8 cellular contexts compared by ENCODE assay signal in genomic region chr16:46673320-46674013, GRCh38. TPM values are rescaled to one million over a fixed set of nuclear protein-coding genes. Genes with fewer than 3 reads are reported as not detected.
DNase-seq lines count a peak whose midpoint lies in the region; ATAC-seq and TF ChIP-seq lines count a peak whose summit lies in the region.

No MANE protein-coding gene starts in this region.

- H3K4me3 ChIP-seq in cardiac fibroblast (replicated peaks in 1 of 2; ENCODE audit: low read depth in 2 of 2, low read length in 2 of 2) = no peak overlapping the region

- peak; percentile 97 for TF ChIP-seq CTCF in cardiac fibroblast (IDR thresholded peaks at IDR 0.05; ENCODE audit: low read depth, low read length)

- H3K9me3 ChIP-seq in T-helper 17 cell (ENCODE audit: control insufficient read depth, low read length, poor library complexity, severe bottlenecking) = no peaks in the 10 kb centered on the region

- peaks cover 2% of the 10 kb centered on the region for H3K36me3 Mint-ChIP-seq in T-helper 17 cell (ENCODE audit: low read depth)

- H3K27ac Mint-ChIP-seq in T-helper 17 cell = no peak overlapping the region

- DNase-seq in DMS79 treated with DMSO at 0.1 percent for 48 hours (lab: John Stamatoyannopoulos, UW) = peak; percentile 23
- DNase-seq in DMS79 (lab: John Stamatoyannopoulos, UW) = no peak
- peak; percentile 29 for DNase-seq in NCI-H1417 treated with DMSO at 0.1 percent for 48 hours (lab: John Stamatoyannopoulos, UW)
- DNase-seq in T-helper 17 cell = peak in 2 of 3 donors; percentile 18 to 21
- peak; percentile 77 to 81 for DNase-seq in cardiac fibroblast (ENCODE audit: low read depth in 2 of 2)
- DNase-seq in kidney tubule cell (ENCODE audit: low spot score) = peak; percentile 70
- peak; percentile 43 for DNase-seq in stimulated activated CD8-positive, alpha-beta memory T cell treated with anti-CD3 and anti-CD28 coated beads, Interleukin-4, amount 100 ng/mL, for 48 hours

- H3K4me3 Mint-ChIP-seq in T-helper 17 cell = no peak overlapping the region

- peaks cover 3% of the 10 kb centered on the region for H3K4me1 Mint-ChIP-seq in T-helper 17 cell

- peak; percentile 66 for ATAC-seq in HG02571 (IDR thresholded peaks at IDR 0.05; ENCODE audit: unreplicated experiment)
- ATAC-seq in T-helper 17 cell = peak; percentile 93

- H3K27me3 Mint-ChIP-seq in T-helper 17 cell = no peaks in the 10 kb centered on the region

RNA-seq across cellular contexts. Expression of gene VPS35, which starts 15.5 kb away (rescaled TPM):
- 10 to 100 TPM; 37.6 to 43.7 TPM for total RNA-seq in T-helper 17 cell

RNA-seq across cellular contexts. Expression of gene ORC6, which starts 16.0 kb away (rescaled TPM):
- 1 to 10 TPM; 4.4 to 7.8 TPM for total RNA-seq in T-helper 17 cell

RNA-seq across cellular contexts. Expression of gene SHCBP1, which starts 52.3 kb away (rescaled TPM):
- 1 to 10 TPM; 1.6 to 4.0 TPM for total RNA-seq in T-helper 17 cell
